ENCODE assay signal across 10 cellular contexts in the genomic region with DNA sequence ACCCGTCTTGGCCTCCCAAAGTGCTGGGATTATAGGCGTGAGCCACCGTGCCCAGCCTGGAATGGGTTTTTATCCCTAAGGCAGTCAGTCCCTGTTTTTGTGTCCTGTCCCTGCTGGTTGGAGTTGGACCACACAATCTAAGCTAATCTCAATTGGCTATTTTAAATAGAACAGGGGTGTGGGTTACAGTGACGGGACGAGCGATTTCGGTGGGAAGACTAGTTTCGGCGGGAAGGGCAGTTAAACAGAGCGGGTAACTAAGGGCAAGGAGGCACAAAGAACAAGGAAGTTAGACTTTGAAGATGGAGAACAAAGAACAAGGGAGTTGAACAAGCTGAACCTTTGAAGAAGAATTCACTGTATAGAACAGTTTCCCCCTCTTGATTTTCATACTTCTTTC. TPM values are rescaled to one million over a fixed set of nuclear protein-coding genes. Genes with fewer than 3 reads are reported as not detected.
DNase-seq lines count a peak whose midpoint lies in the region; ATAC-seq, FAIRE-seq and TF ChIP-seq lines count a peak whose summit lies in the region.
"Had no signal": no experiment of that assay in that cellular context is flagged by ENCODE, and none has a peak within 500 bp of the region (broad histone marks: within the 10 kb centered on the region; RNA-seq: fewer than 3 reads in every experiment).

No MANE protein-coding gene starts in this region.

- peaks cover 4% of the 10 kb centered on the region for H3K9me3 Mint-ChIP-seq in activated CD8-positive, alpha-beta T cell treated with anti-CD3 and anti-CD28 coated beads for 36 hours

- H3K4me1 ChIP-seq in thoracic aorta (ENCODE audit: control insufficient read depth in 1 of 2, low read depth in 2 of 2) (peaks cover 15 to 29% of the 10 kb centered on the region in 2 donors), left lung (peaks cover 22 to 44% of the 10 kb centered on the region in 2 donors)
- H3K4me1 ChIP-seq: foreskin keratinocyte had no signal

- intact Hi-C loops in cardiac septum (cut with DNase I) (loop anchor here (5.0 to 10.0 kb wide), 2 partner anchors 115 to 443 kb away; a partner anchor contains a TSS), Right ventricle myocardium inferior (cut with DNase I) (loop anchor here (5.0 to 10.0 kb wide), 3 partner anchors 115 to 443 kb away; a partner anchor contains a TSS), left lung (cut with DNase I) (no loop called here)
- intact Hi-C loops in activated CD8-positive, alpha-beta T cell treated with anti-CD3 and anti-CD28 coated beads for 36 hours (cut with micrococcal nuclease), result no loop called here

- H3K27me3 Mint-ChIP-seq in activated CD8-positive, alpha-beta T cell treated with anti-CD3 and anti-CD28 coated beads for 36 hours, result no peaks in the 10 kb centered on the region

- peak overlapping the region; percentile 26 for H3K27ac Mint-ChIP-seq in activated CD8-positive, alpha-beta T cell treated with anti-CD3 and anti-CD28 coated beads for 36 hours

- POLR2A ChIA-PET in activated CD8-positive, alpha-beta T cell treated with anti-CD3 and anti-CD28 coated beads for 36 hours (lab: Charles Lee), result interaction anchor here (1.2 to 2.4 kb wide), 6 partner anchors 9 to 117 kb away, joined by 4 to 13 read pairs (median 6); a partner anchor contains a TSS

- H3K27me3 ChIP-seq in thoracic aorta (replicated peaks; ENCODE audit: insufficient read depth) (no peaks in the 10 kb centered on the region), left lung (no peaks in the 10 kb centered on the region)
- H3K27me3 ChIP-seq: foreskin keratinocyte, pancreas had no signal

- no peak overlapping the region for H3K27ac ChIP-seq in thoracic aorta
- no peak overlapping the region for H3K27ac ChIP-seq in substantia nigra (ENCODE audit: low read depth, low read length, poor library complexity, severe bottlenecking)
- H3K27ac ChIP-seq in left lung, result no peak overlapping the region
- H3K27ac ChIP-seq: pancreas had no signal

- CTCF ChIA-PET in activated CD8-positive, alpha-beta T cell treated with anti-CD3 and anti-CD28 coated beads for 36 hours (lab: Charles Lee), result interaction anchor here (0.7 to 3.2 kb wide), 7 partner anchors 8 to 207 kb away, joined by 3 to 41 read pairs (median 6); no protein-coding TSS in a partner anchor

- H3K4me3 Mint-ChIP-seq in activated CD8-positive, alpha-beta T cell treated with anti-CD3 and anti-CD28 coated beads for 36 hours, result peak overlapping the region; percentile 87

- peaks cover 23% of the 10 kb centered on the region for H3K36me3 Mint-ChIP-seq in activated CD8-positive, alpha-beta T cell treated with anti-CD3 and anti-CD28 coated beads for 36 hours (ENCODE audit: low read depth)

- no peak for FAIRE-seq in HTR-8/SVneo (lab: Jason Lieb, UNC)
- FAIRE-seq: pancreas had no signal

- ATAC-seq in Right ventricle myocardium inferior (no peak), thoracic aorta (ENCODE audit: insufficient number of reproducible peaks, low FRiP score, low read depth) (no peak), left lung (no peak)
- no peak for ATAC-seq in activated CD8-positive, alpha-beta T cell treated with anti-CD3 and anti-CD28 coated beads for 36 hours
- ATAC-seq: pancreas had no signal

- no peak for TF ChIP-seq CTCF in activated CD8-positive, alpha-beta T cell treated with anti-CD3 and anti-CD28 coated beads for 36 hours (IDR thresholded peaks at IDR 0.05)
- TF ChIP-seq CTCF in thoracic aorta (IDR thresholded peaks at IDR 0.05) (no peak), left lung (IDR thresholded peaks at IDR 0.05) (no peak)

- H3K36me3 ChIP-seq in thoracic aorta (no peaks in the 10 kb centered on the region), left lung (peaks cover 0 to 10% of the 10 kb centered on the region in 2 donors)
- H3K36me3 ChIP-seq: pancreas had no signal

- DNase-seq in cardiac septum (ENCODE audit: low spot score), result peak; percentile 17
- DNase-seq in Right ventricle myocardium inferior (ENCODE audit: missing footprints), result no peak
- DNase-seq in activated CD8-positive, alpha-beta T cell treated with anti-CD3 and anti-CD28 coated beads for 36 hours, result no peak
- DNase-seq in thoracic aorta (ENCODE audit: low spot score), result no peak
- DNase-seq in substantia nigra (lab: John Stamatoyannopoulos, UW), result no peak
- DNase-seq in HTR-8/SVneo (ENCODE audit: insufficient read length, low spot score), result no peak
- DNase-seq in left lung, result no peak

- H3K4me1 Mint-ChIP-seq in activated CD8-positive, alpha-beta T cell treated with anti-CD3 and anti-CD28 coated beads for 36 hours (ENCODE audit: low read depth), result peaks cover 43% of the 10 kb centered on the region

- H3K4me3 ChIP-seq in iPS-18c (ENCODE audit: insufficient read depth, low read depth, low read length), result peak overlapping the region; percentile 96; the same call in 1 of the 2 replicates
- peak overlapping the region; percentile 99 for H3K4me3 ChIP-seq in thoracic aorta
- peak overlapping the region in 1 of 2 donors; percentile 78 for H3K4me3 ChIP-seq in left lung

- no peaks in the 10 kb centered on the region for H3K9me3 ChIP-seq in iPS-18c (ENCODE audit: control insufficient read depth, insufficient read depth, low read length)
- no peaks in the 10 kb centered on the region for H3K9me3 ChIP-seq in thoracic aorta
- H3K9me3 ChIP-seq in left lung, result no peaks in the 10 kb centered on the region
- H3K9me3 ChIP-seq: pancreas had no signal

RNA-seq across cellular contexts. Expression of a gene that starts 1.4 kb away (rescaled TPM):
- total RNA-seq in cardiac septum (27.6 TPM), Right ventricle myocardium inferior (58.0 TPM), thoracic aorta (10 to 100 TPM; 40.6 to 54.3 TPM), left lung (10 to 100 TPM; 37.3 to 41.5 TPM)
- total RNA-seq in activated CD8-positive, alpha-beta T cell treated with anti-CD3 and anti-CD28 coated beads for 36 hours, result 10 to 100 TPM; 87.6 to 95.3 TPM

RNA-seq across cellular contexts. Expression of a gene that starts 29.6 kb away (rescaled TPM):
- total RNA-seq in cardiac septum, result 0.59 TPM
- 7.7 TPM for total RNA-seq in Right ventricle myocardium inferior
- 1 to 10 TPM; 2.9 to 3.0 TPM for total RNA-seq in activated CD8-positive, alpha-beta T cell treated with anti-CD3 and anti-CD28 coated beads for 36 hours
- total RNA-seq in thoracic aorta, result 1 to 10 TPM in 1 of 2 donors, under 1 TPM in 1; 0.78 to 5.3 TPM
- 1 to 10 TPM in 1 of 2 donors, under 1 TPM in 1; 0.47 to 1.1 TPM for total RNA-seq in left lung

RNA-seq across cellular contexts. Expression of a gene that starts 53.7 kb away (rescaled TPM):
- total RNA-seq in cardiac septum (not detected), Right ventricle myocardium inferior (0.43 TPM), thoracic aorta (not detected), left lung (under 1 TPM; 0.18 to 0.90 TPM)
- not detected for total RNA-seq in activated CD8-positive, alpha-beta T cell treated with anti-CD3 and anti-CD28 coated beads for 36 hours
- total RNA-seq: foreskin keratinocyte had no signal

Comparison
In these comparisons a context has a peak if more than half of its experiments do, and no peak if none do; other contexts are left out.
1. intact Hi-C loops: an anchor here in cardiac septum (5.0 to 10.0 kb wide) and Right ventricle myocardium inferior (5.0 to 10.0 kb wide); none called in activated CD8-positive, alpha-beta T cell treated with anti-CD3 and anti-CD28 coated beads for 36 hours and left lung.